ENCODE assay signal across 1 cellular context in genomic region chr3:129439381-129439816, GRCh38.
A peak's percentile ranks its signal among the peaks of the same experiment; 100 is the strongest.
TF ChIP-seq lines count a peak whose summit lies in the region.

No MANE protein-coding gene starts in this region.

TF ChIP-seq in H1, 55 proteins besides CTCF, POLR2A, EP300 and RAD21:
- TF ChIP-seq HDAC2 (IDR thresholded peaks at IDR 0.05; ENCODE audit: borderline replicate concordance in 1 of 2, low read depth in 2 of 2, low read length in 2 of 2) (peak in 1 of 2 experiments; percentile 96; a peak in 2 of 4 replicates), CTBP2 (IDR thresholded peaks at IDR 0.05; ENCODE audit: borderline replicate concordance, insufficient read depth, insufficient read length, low read length) (no peak), SIN3A (conservative IDR thresholded peaks at IDR 0.05 in 1 of 2, IDR thresholded peaks at IDR 0.05 in 1 of 2; ENCODE audit: low read depth in 1 of 2, low read length in 2 of 2) (peak; percentile 24 to 67; a peak in 1 of 4 replicates), PHF8 (conservative IDR thresholded peaks at IDR 0.05; ENCODE audit: low read depth, low read length) (peak; percentile 83), YY1 (IDR thresholded peaks at IDR 0.05; ENCODE audit: low read depth, low read length) (no peak), ZNF274 (IDR thresholded peaks at IDR 0.05; ENCODE audit: borderline replicate concordance, extremely low read depth, low read length) (no peak), TAF1 (IDR thresholded peaks at IDR 0.05; ENCODE audit: low read depth, low read length) (no peak), KDM1A (IDR thresholded peaks at IDR 0.05; ENCODE audit: borderline replicate concordance, low read length) (peak; percentile 99), SAP30 (IDR thresholded peaks at IDR 0.05; ENCODE audit: insufficient read depth, insufficient replicate concordance, low read length) (peak; percentile 86), SRF (IDR thresholded peaks at IDR 0.05; ENCODE audit: low read depth, low read length) (0 out of 2 replicates have a peak, but pooled peaks have one; percentile 2), CEBPB (IDR thresholded peaks at IDR 0.05; ENCODE audit: low read depth, low read length) (no peak), KDM4A (IDR thresholded peaks at IDR 0.05; ENCODE audit: low read depth, low read length, severe bottlenecking) (peak; percentile 75)
